Comparison of ENCODE assay signal across 22 cellular contexts in genomic region chr19:641702-642101, GRCh38. TPM values are rescaled to one million over a fixed set of nuclear protein-coding genes. Genes with fewer than 3 reads are reported as not detected.
"Had no signal": no experiment of that assay in that cellular context is flagged by ENCODE, and none has a peak within 500 bp of the region (broad histone marks: within the 10 kb centered on the region; RNA-seq: fewer than 3 reads in every experiment).

No MANE protein-coding gene starts in this region.

- DNase-seq: activated CD4-positive, alpha-beta T cell treated with anti-CD3 and anti-CD28 coated beads for 1 hour; activated effector memory CD4-positive, alpha-beta T cell treated with anti-CD3 and anti-CD28 coated beads, Interleukin-2, amount 50 U/mL, for 16 hours; activated T-cell treated with anti-CD3 and anti-CD28 coated beads, Interleukin-2, amount 50 U/mL, for 72 hours; dermis blood vessel endothelial cell; effector memory CD8-positive, alpha-beta T cell; hypothalamus; kidney; left ventricle myocardium inferior; mammary epithelial cell; naive B cell; stimulated activated CD4-positive, alpha-beta T cell treated with anti-CD3 and anti-CD28 coated beads, Interleukin-15, amount 100 ng/mL, for 24 hours; stimulated activated CD4-positive, alpha-beta T cell treated with anti-CD3 and anti-CD28 coated beads, Interleukin-2, amount 100 ng/mL, for 48 hours; stomach; T-helper 17 cell had no signal

- H2AFZ ChIP-seq: neural progenitor cell had no signal

- H3K27ac Mint-ChIP-seq: activated naive CD4-positive, alpha-beta T cell treated with anti-CD3 and anti-CD28 coated beads, Interleukin-2, amount 50 U/mL, for 24 hours; neural progenitor cell; progenitor cell of endocrine pancreas had no signal

- H3K9me3 ChIP-seq: left ventricle myocardium inferior, stomach had no signal

- ATAC-seq: activated T-cell treated with anti-CD3 and anti-CD28 coated beads, Interleukin-2, amount 50 U/mL, for 72 hours; effector memory CD8-positive, alpha-beta T cell; T-helper 17 cell had no signal

- H3K9ac ChIP-seq: neural progenitor cell had no signal

- H3K27ac ChIP-seq: epithelial cell of prostate, left ventricle myocardium inferior, neural progenitor cell, stomach, VCaP had no signal

- H3K9me3 Mint-ChIP-seq: activated naive CD4-positive, alpha-beta T cell treated with anti-CD3 and anti-CD28 coated beads, Interleukin-2, amount 50 U/mL, for 24 hours; activated T-cell treated with anti-CD3 and anti-CD28 coated beads, Interleukin-2, amount 50 U/mL, for 72 hours; effector memory CD8-positive, alpha-beta T cell; naive B cell; neural progenitor cell had no signal

- H3K36me3 ChIP-seq: neural progenitor cell had no signal

- H3K27me3 Mint-ChIP-seq: activated naive CD4-positive, alpha-beta T cell treated with anti-CD3 and anti-CD28 coated beads, Interleukin-2, amount 50 U/mL, for 24 hours; effector memory CD8-positive, alpha-beta T cell; naive B cell; T-helper 17 cell had no signal

- H3K4me2 ChIP-seq: neural progenitor cell had no signal

- H3K4me1 ChIP-seq: neural progenitor cell had no signal

- H3K4me3 ChIP-seq: left ventricle myocardium inferior, neural progenitor cell, stomach had no signal

- H3K4me3 Mint-ChIP-seq: activated naive CD4-positive, alpha-beta T cell treated with anti-CD3 and anti-CD28 coated beads, Interleukin-2, amount 50 U/mL, for 24 hours; activated T-cell treated with anti-CD3 and anti-CD28 coated beads, Interleukin-2, amount 50 U/mL, for 72 hours; effector memory CD8-positive, alpha-beta T cell; neural progenitor cell; T-helper 17 cell had no signal

RNA-seq across cellular contexts. Expression of gene FGF22, which starts 2.0 kb away (rescaled TPM):
- total RNA-seq: activated CD8-positive, alpha-beta memory T cell treated with anti-CD3 and anti-CD28 coated beads for 36 hours; activated T-cell treated with anti-CD3 and anti-CD28 coated beads, Interleukin-2, amount 50 U/mL, for 72 hours; dermis blood vessel endothelial cell; left ventricle myocardium inferior; mammary epithelial cell; osteoblast; skeletal muscle tissue had no signal
- polyA plus RNA-seq: mammary epithelial cell had no signal

RNA-seq across cellular contexts. Expression of gene HCN2, which starts 52.0 kb away (rescaled TPM):
- total RNA-seq: skeletal muscle tissue had no signal
